ENCODE assay signal across 1 cellular context in genomic region chrX:43676960-43677582, GRCh38.
TF ChIP-seq lines count a peak whose summit lies in the region.

No MANE protein-coding gene starts in this region.

TF ChIP-seq in HepG2, 621 proteins besides CTCF, POLR2A, EP300 and RAD21 (continued from another document):
- TF ChIP-seq PLSCR1 (CRISPR knock-in tag; IDR thresholded peaks at IDR 0.05; ENCODE audit: borderline replicate concordance) (no peak), ARID3A (IDR thresholded peaks at IDR 0.05; ENCODE audit: low read depth, low read length) (0 out of 2 replicates have a peak, but pooled peaks have one; percentile 27), RFX3 (CRISPR knock-in tag; IDR thresholded peaks at IDR 0.05) (peak; percentile 80), AKNA (CRISPR knock-in tag; IDR thresholded peaks at IDR 0.05; ENCODE audit: borderline replicate concordance) (no peak), RFX5 (IDR thresholded peaks at IDR 0.05; ENCODE audit: low read depth, low read length) (peak; percentile 53; the same call in 1 of the 2 replicates), ZBTB25 (CRISPR knock-in tag; IDR thresholded peaks at IDR 0.05) (no peak)
